ENCODE assay signal across 6 cellular contexts in the genomic region with DNA sequence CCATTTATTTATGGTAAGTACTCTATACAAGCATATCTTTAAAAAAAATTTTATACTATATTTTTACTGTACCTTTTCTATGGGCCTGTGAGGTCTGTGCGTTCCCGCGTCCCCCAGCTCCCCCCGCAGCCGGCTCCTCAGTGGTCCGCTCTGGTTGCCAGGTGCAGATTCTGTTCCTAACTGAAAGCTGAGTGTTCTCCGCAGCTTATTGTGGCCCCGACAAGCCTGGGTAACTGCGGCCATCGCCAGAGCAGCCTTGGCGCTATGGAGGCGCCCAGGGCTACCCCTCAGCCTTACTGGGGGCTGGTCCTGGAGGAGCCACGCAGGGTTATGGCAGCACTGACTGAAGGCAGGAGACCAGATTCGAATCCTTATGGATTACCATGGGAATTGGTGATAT.
"Had no signal": no experiment of that assay in that cellular context is flagged by ENCODE, and none has a peak within 500 bp of the region (broad histone marks: within the 10 kb centered on the region; RNA-seq: fewer than 3 reads in every experiment).

No MANE protein-coding gene starts in this region.

- H3K4me3 Mint-ChIP-seq: H9 had no signal

- H3K27ac Mint-ChIP-seq: H9 had no signal

- H2AFZ ChIP-seq: GM23248 had no signal

- H3K27ac ChIP-seq: GM23248 had no signal

- H3K4me1 Mint-ChIP-seq: H9 had no signal

- H3K4me3 ChIP-seq: GM23248, K562 had no signal

- DNase-seq: GM23248, GOT3, H9, HCEC 1CT, IMR-90 had no signal
